ENCODE assay signal across 14 cellular contexts in the genomic region with DNA sequence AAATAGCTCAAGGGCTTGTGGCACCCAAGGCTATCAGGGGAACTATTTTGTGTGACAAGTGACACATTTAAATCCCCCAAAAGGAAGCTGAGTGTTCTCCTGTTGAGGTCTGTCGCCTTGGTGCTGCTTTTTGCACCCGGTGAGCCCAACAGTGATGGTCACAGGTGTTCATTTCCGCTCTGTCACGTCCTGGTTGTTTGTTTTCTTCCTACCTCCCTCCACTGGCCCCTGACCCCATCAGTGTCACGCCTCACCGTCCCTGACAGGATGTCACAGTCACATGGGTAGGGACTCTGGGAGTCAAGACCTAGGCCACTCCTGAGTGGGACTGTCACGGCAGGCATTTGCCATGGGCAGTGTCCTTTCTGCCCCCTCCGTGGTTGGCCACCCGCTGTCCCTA. TPM values are rescaled to one million over a fixed set of nuclear protein-coding genes. Genes with fewer than 3 reads are reported as not detected.
DNase-seq lines count a peak whose midpoint lies in the region; ATAC-seq and TF ChIP-seq lines count a peak whose summit lies in the region.
"Had no signal": no experiment of that assay in that cellular context is flagged by ENCODE, and none has a peak within 500 bp of the region (broad histone marks: within the 10 kb centered on the region; RNA-seq: fewer than 3 reads in every experiment).

No MANE protein-coding gene starts in this region.

- H3K27ac ChIP-seq in RWPE2 (ENCODE audit: poor library complexity, severe bottlenecking) = peak overlapping the region; percentile 98
- no peak overlapping the region for H3K27ac ChIP-seq in effector memory CD4-positive, alpha-beta T cell (ENCODE audit: insufficient read depth, low read length, poor library complexity, severe bottlenecking)

- peaks cover 74% of the 10 kb centered on the region for H3K4me1 Mint-ChIP-seq in stimulated activated naive CD8-positive, alpha-beta T cell treated with anti-CD3 and anti-CD28 coated beads, Interleukin-15, Interleukin-2, amounts not matched to agents 100 ng/mL and 50 ng/mL, for 24 hours (ENCODE audit: low read depth)

- intact Hi-C loops in left ventricle myocardium superior (cut with micrococcal nuclease) = no loop called here

- peaks cover 50% of the 10 kb centered on the region for H3K4me1 ChIP-seq in RWPE2 (ENCODE audit: insufficient read depth, poor library complexity, severe bottlenecking)
- peaks cover 75% of the 10 kb centered on the region for H3K4me1 ChIP-seq in effector memory CD4-positive, alpha-beta T cell (ENCODE audit: control insufficient read depth, insufficient read depth, low read length, poor library complexity, severe bottlenecking)
- H3K4me1 ChIP-seq: prostate gland had no signal

- H3K9me3 Mint-ChIP-seq in stimulated activated naive CD8-positive, alpha-beta T cell treated with anti-CD3 and anti-CD28 coated beads, Interleukin-15, Interleukin-2, amounts not matched to agents 100 ng/mL and 50 ng/mL, for 24 hours = no peaks in the 10 kb centered on the region

- peak overlapping the region; percentile 28 for H3K27ac Mint-ChIP-seq in stimulated activated naive CD8-positive, alpha-beta T cell treated with anti-CD3 and anti-CD28 coated beads, Interleukin-15, Interleukin-2, amounts not matched to agents 100 ng/mL and 50 ng/mL, for 24 hours

- H3K27me3 Mint-ChIP-seq in stimulated activated naive CD8-positive, alpha-beta T cell treated with anti-CD3 and anti-CD28 coated beads, Interleukin-15, Interleukin-2, amounts not matched to agents 100 ng/mL and 50 ng/mL, for 24 hours = peaks cover 3% of the 10 kb centered on the region

- no peak for TF ChIP-seq CTCF in RWPE2 (IDR thresholded peaks at IDR 0.05; ENCODE audit: poor library complexity, severe bottlenecking)

- no peak for ATAC-seq in stimulated activated naive CD8-positive, alpha-beta T cell treated with anti-CD3 and anti-CD28 coated beads, Interleukin-15, Interleukin-2, amounts not matched to agents 100 U/mL and 50 U/mL, for 24 hours
- ATAC-seq in RWPE2 (ENCODE audit: low read depth) (no peak), left ventricle myocardium superior (peak; percentile 31)

- no peaks in the 10 kb centered on the region for H3K36me3 Mint-ChIP-seq in stimulated activated naive CD8-positive, alpha-beta T cell treated with anti-CD3 and anti-CD28 coated beads, Interleukin-15, Interleukin-2, amounts not matched to agents 100 ng/mL and 50 ng/mL, for 24 hours (ENCODE audit: low read depth)

- no peak overlapping the region for H3K4me3 Mint-ChIP-seq in stimulated activated naive CD8-positive, alpha-beta T cell treated with anti-CD3 and anti-CD28 coated beads, Interleukin-15, Interleukin-2, amounts not matched to agents 100 ng/mL and 50 ng/mL, for 24 hours

- DNase-seq in stimulated activated naive CD8-positive, alpha-beta T cell treated with anti-CD3 and anti-CD28 coated beads, Interleukin-15, Interleukin-2, amounts not matched to agents 100 U/mL and 50 U/mL, for 24 hours = no peak
- DNase-seq in RWPE2 (ENCODE audit: low spot score) = no peak
- no peak for DNase-seq in left ventricle myocardium superior
- no peak for DNase-seq in effector memory CD4-positive, alpha-beta T cell
- no peak for DNase-seq in NCI-H526 treated with DMSO at 0.1 percent for 48 hours (lab: John Stamatoyannopoulos, UW)
- DNase-seq in superior temporal gyrus (ENCODE audit: extremely low spot score) = no peak
- no peak for DNase-seq in cerebellar nuclear complex (lab: John Stamatoyannopoulos, UW)
- DNase-seq: activated naive CD4-positive, alpha-beta T cell; cortex of kidney; MV-4-11; NCI-H446 treated with DMSO at 0.1 percent for 48 hours; stimulated activated CD4-positive, alpha-beta T cell treated with anti-CD3 and anti-CD28 coated beads, Interleukin-4, amount 100 ng/mL, for 1 hour had no signal

- no peak overlapping the region for H3K4me3 ChIP-seq in RWPE2 (ENCODE audit: severe bottlenecking)
- H3K4me3 ChIP-seq in effector memory CD4-positive, alpha-beta T cell (ENCODE audit: insufficient read depth, low read depth, low read length, poor library complexity, severe bottlenecking) = no peak overlapping the region
- H3K4me3 ChIP-seq: prostate gland had no signal

- no peaks in the 10 kb centered on the region for H3K27me3 ChIP-seq in RWPE2 (ENCODE audit: insufficient read depth, poor library complexity, severe bottlenecking)
- no peaks in the 10 kb centered on the region for H3K27me3 ChIP-seq in effector memory CD4-positive, alpha-beta T cell (replicated peaks; ENCODE audit: control insufficient read depth, insufficient read depth, low read length, poor library complexity, severe bottlenecking)

- no peaks in the 10 kb centered on the region for H3K36me3 ChIP-seq in RWPE2 (ENCODE audit: low read depth)
- no peaks in the 10 kb centered on the region for H3K36me3 ChIP-seq in effector memory CD4-positive, alpha-beta T cell (ENCODE audit: control insufficient read depth, insufficient read depth, low read length)
- H3K36me3 ChIP-seq: prostate gland had no signal

- no peaks in the 10 kb centered on the region for H3K9me3 ChIP-seq in RWPE2 (ENCODE audit: severe bottlenecking)
- H3K9me3 ChIP-seq in effector memory CD4-positive, alpha-beta T cell (ENCODE audit: control insufficient read depth, low read length) = no peaks in the 10 kb centered on the region
- H3K9me3 ChIP-seq: prostate gland had no signal

RNA-seq across cellular contexts. Expression of a gene that starts 11.2 kb away (rescaled TPM):
- total RNA-seq in left ventricle myocardium superior = 52.8 TPM
